ENCODE assay signal across 9 cellular contexts in the genomic region with DNA sequence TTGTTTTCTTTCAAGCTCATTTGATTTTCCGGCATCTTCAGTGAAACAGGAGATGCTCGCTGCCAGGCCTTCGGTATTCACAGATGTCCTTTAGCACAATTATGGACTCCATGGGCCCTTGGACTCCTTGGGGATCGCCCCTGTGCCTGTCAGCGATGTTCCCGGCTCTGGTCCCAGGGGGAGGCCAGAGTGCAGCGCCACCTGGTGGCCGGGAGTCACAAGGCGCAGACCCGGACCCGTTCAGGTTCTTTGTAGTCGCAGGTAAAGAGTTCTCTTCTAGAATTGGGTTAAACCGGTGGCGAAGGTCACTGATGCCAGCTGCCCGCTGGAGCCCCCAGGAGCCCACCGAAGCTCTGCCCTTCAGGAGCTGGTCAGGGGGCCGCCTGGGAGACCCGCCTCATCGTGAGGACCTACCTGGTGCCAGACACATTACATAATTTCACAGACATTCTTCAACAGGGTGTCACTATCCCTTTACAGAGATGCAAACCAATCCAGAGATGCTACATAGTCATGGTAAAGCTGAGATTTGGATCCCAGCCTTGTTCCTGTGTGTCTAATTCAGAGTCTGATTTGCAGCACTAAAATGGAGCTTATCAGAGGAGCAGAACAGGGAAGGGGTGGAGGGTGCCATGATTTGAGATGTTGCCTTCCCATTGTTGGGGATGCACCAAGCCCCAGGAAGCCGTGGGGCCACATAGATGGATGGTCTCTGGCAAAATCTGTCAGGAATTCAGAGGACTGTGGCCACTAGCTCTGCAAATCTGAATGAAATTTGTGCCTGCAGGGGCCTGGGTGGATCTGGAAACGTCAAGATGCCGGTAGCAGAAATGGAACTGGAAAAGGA. TPM values are rescaled to one million over a fixed set of nuclear protein-coding genes. Genes with fewer than 3 reads are reported as not detected.
DNase-seq lines count a peak whose midpoint lies in the region; ATAC-seq, FAIRE-seq and TF ChIP-seq lines count a peak whose summit lies in the region.
"Had no signal": no experiment of that assay in that cellular context is flagged by ENCODE, and none has a peak within 500 bp of the region (broad histone marks: within the 10 kb centered on the region; RNA-seq: fewer than 3 reads in every experiment).

No MANE protein-coding gene starts in this region.

- FAIRE-seq in D721Med (lab: Jason Lieb, UNC): no peak

- TF ChIP-seq CTCF in D721Med (IDR thresholded peaks at IDR 0.05; ENCODE audit: insufficient read depth, missing control alignments) (peak; percentile 74), HFF-Myc (IDR thresholded peaks at IDR 0.05; ENCODE audit: low read depth, low read length, missing control alignments) (peak; percentile 98), RWPE2 (IDR thresholded peaks at IDR 0.05; ENCODE audit: poor library complexity, severe bottlenecking) (peak; percentile 96), glutamatergic neuron (IDR thresholded peaks at IDR 0.05; ENCODE audit: partially characterized antibody, unreplicated experiment) (peak; percentile 95), retinal pigment epithelial cell (conservative IDR thresholded peaks at IDR 0.05; ENCODE audit: low read depth, low read length) (peak; percentile 96)

- TF ChIP-seq POLR2A in GM18505 (IDR thresholded peaks at IDR 0.05; ENCODE audit: borderline replicate concordance, extremely low read depth, insufficient read depth, insufficient read length): no peak

- H3K9me3 Mint-ChIP-seq in glutamatergic neuron (ENCODE audit: unreplicated experiment): peaks cover 2% of the 10 kb centered on the region
- H3K9me3 Mint-ChIP-seq: T-helper 1 cell treated with Interleukin-12 subunit alpha and Interleukin-12 subunit beta and Interleukin-4 antibody, amounts not matched to agents 30 μg/mL and 1 μg/mL, for 36 hours had no signal

- DNase-seq in D721Med (ENCODE audit: insufficient read length, low spot score): peak; percentile 89
- no peak for DNase-seq in HFF-Myc (ENCODE audit: extremely low read depth, low read depth)
- DNase-seq in RWPE2 (ENCODE audit: low spot score): no peak
- peak; percentile 40 for DNase-seq in activated gamma-delta T cell (lab: John Stamatoyannopoulos, UW)
- DNase-seq in glutamatergic neuron: peak; percentile 75
- DNase-seq in retinal pigment epithelial cell (ENCODE audit: low read depth): no peak

- H3K4me3 ChIP-seq in HFF-Myc (replicated peaks; ENCODE audit: low read depth, low read length) (no peak overlapping the region), RWPE2 (ENCODE audit: severe bottlenecking) (no peak overlapping the region), retinal pigment epithelial cell (ENCODE audit: low read length) (no peak overlapping the region)

- H3K27me3 Mint-ChIP-seq in glutamatergic neuron (ENCODE audit: unreplicated experiment): peaks cover 13% of the 10 kb centered on the region

- no peak overlapping the region for H3K27ac Mint-ChIP-seq in glutamatergic neuron (ENCODE audit: unreplicated experiment)
- H3K27ac Mint-ChIP-seq: T-helper 1 cell treated with Interleukin-12 subunit alpha and Interleukin-12 subunit beta and Interleukin-4 antibody, amounts not matched to agents 30 μg/mL and 1 μg/mL, for 36 hours had no signal

- H3K36me3 ChIP-seq in RWPE2 (ENCODE audit: low read depth): no peaks in the 10 kb centered on the region

- peaks cover 6% of the 10 kb centered on the region for H3K4me1 Mint-ChIP-seq in glutamatergic neuron (ENCODE audit: low read depth, unreplicated experiment)

- H3K27me3 ChIP-seq in RWPE2 (ENCODE audit: insufficient read depth, poor library complexity, severe bottlenecking): no peaks in the 10 kb centered on the region

- peaks cover 9% of the 10 kb centered on the region for H3K4me1 ChIP-seq in RWPE2 (ENCODE audit: insufficient read depth, poor library complexity, severe bottlenecking)

- H3K4me3 Mint-ChIP-seq in glutamatergic neuron (ENCODE audit: unreplicated experiment): no peak overlapping the region
- H3K4me3 Mint-ChIP-seq: T-helper 1 cell treated with Interleukin-12 subunit alpha and Interleukin-12 subunit beta and Interleukin-4 antibody, amounts not matched to agents 30 μg/mL and 1 μg/mL, for 36 hours had no signal

- no peaks in the 10 kb centered on the region for H3K9me3 ChIP-seq in RWPE2 (ENCODE audit: severe bottlenecking)

- no peak overlapping the region for H3K27ac ChIP-seq in RWPE2 (ENCODE audit: poor library complexity, severe bottlenecking)

- ATAC-seq in RWPE2 (ENCODE audit: low read depth) (0 out of 3 replicates have a peak, but pooled peaks have one; percentile 34), GM18505 (IDR thresholded peaks at IDR 0.05; ENCODE audit: unreplicated experiment) (no peak), GM21526 (IDR thresholded peaks at IDR 0.05; ENCODE audit: low FRiP score, unreplicated experiment) (no peak)

- no peaks in the 10 kb centered on the region for H3K36me3 Mint-ChIP-seq in glutamatergic neuron (ENCODE audit: unreplicated experiment)

RNA-seq across cellular contexts. Expression of a gene that starts 6.0 kb away (rescaled TPM):
- 2.2 TPM for total RNA-seq in glutamatergic neuron (ENCODE audit: unreplicated experiment)

RNA-seq across cellular contexts. Expression of a gene that starts 21.7 kb away (rescaled TPM):
- total RNA-seq in glutamatergic neuron (ENCODE audit: unreplicated experiment): not detected

RNA-seq across cellular contexts. Expression of a gene that starts 41.1 kb away (rescaled TPM):
- total RNA-seq in glutamatergic neuron (ENCODE audit: unreplicated experiment): 7.2 TPM

Comparison
In these comparisons a context has a peak if more than half of its experiments do, and no peak if none do; other contexts are left out.
1. DNase-seq: peak in D721Med (single experiment), activated gamma-delta T cell (single experiment) and glutamatergic neuron (single experiment); none in HFF-Myc (single experiment), RWPE2 (single experiment) and retinal pigment epithelial cell (single experiment).
2. Peak in every context shown above with its lines, with median percentiles within 50 percentile points of each other: CTCF ChIP-seq.